Comparison of ENCODE assay signal across 1 cellular context in genomic region chr16:14510581-14510938, GRCh38.
TF ChIP-seq lines count a peak whose summit lies in the region.

No MANE protein-coding gene starts in this region.

TF ChIP-seq in GM23338, 12 proteins besides CTCF, POLR2A, EP300 and RAD21 (continued from another document):
- no peak for TF ChIP-seq CREB1 (CRISPR knock-in tag; IDR thresholded peaks at IDR 0.05; ENCODE audit: low read depth)
